Comparison of ENCODE assay signal across 8 cellular contexts in genomic region chr16:19523559-19524355, GRCh38. TPM values are rescaled to one million over a fixed set of nuclear protein-coding genes. Genes with fewer than 3 reads are reported as not detected.
DNase-seq lines count a peak whose midpoint lies in the region; ATAC-seq and TF ChIP-seq lines count a peak whose summit lies in the region.

Gene CCP110, plus strand, starts transcription at chr16:19523942. Its CDS starts 3,940 bp downstream, at chr16:19527882.

- peak; percentile 58 for ATAC-seq in GM19452 (IDR thresholded peaks at IDR 0.05; ENCODE audit: unreplicated experiment)

- peaks cover 2 to 9% (median 4%) of the 10 kb centered on the region in 4 donors for H3K36me3 ChIP-seq in liver (ENCODE audit: control insufficient read depth in 4 of 4, insufficient read depth in 3 of 4, low read depth in 1 of 4, low read length in 3 of 4)

- H3K4me1 ChIP-seq in liver (ENCODE audit: control insufficient read depth in 4 of 4, insufficient read depth in 4 of 4, low read length in 3 of 4), result peaks cover 0 to 20% (median 17%) of the 10 kb centered on the region in 4 donors

- H3K4me3 ChIP-seq in dorsolateral prefrontal cortex (peak within 1 kb of the TSS; percentile 57 to 100 (median 94)), liver (ENCODE audit: low read depth in 1 of 3, low read length in 3 of 3) (peak within 1 kb of the TSS; percentile 85 to 100 (median 92))

- H3K27ac ChIP-seq in dorsolateral prefrontal cortex (peak within 1 kb of the TSS; percentile 50 to 99 (median 93)), liver (ENCODE audit: low read depth in 1 of 2, low read length in 2 of 2) (peak within 1 kb of the TSS; percentile 54 to 67)

- H3K9me3 ChIP-seq in liver (ENCODE audit: control insufficient read depth in 4 of 4, low read length in 3 of 4), result no peaks in the 10 kb centered on the region

- H3K27ac Mint-ChIP-seq in activated CD4-positive, alpha-beta memory T cell treated with anti-CD3 and anti-CD28 coated beads for 36 hours, result peak within 1 kb of the TSS; percentile 78

- peak; percentile 97 for DNase-seq in CD1c-positive myeloid dendritic cell (ENCODE audit: extremely low spot score)
- DNase-seq in HK-2 (ENCODE audit: unreplicated experiment), result peak; percentile 89
- peak; percentile 92 for DNase-seq in NCI-H82 treated with DMSO at 0.1 percent for 48 hours (lab: John Stamatoyannopoulos, UW; ENCODE audit: unreplicated experiment)
- peak; percentile 98 for DNase-seq in activated CD4-positive, alpha-beta memory T cell treated with anti-CD3 and anti-CD28 coated beads for 36 hours
- DNase-seq in dorsolateral prefrontal cortex, result peak; percentile 99 to 100 (median 99)
- DNase-seq in stimulated activated CD4-positive, alpha-beta T cell treated with anti-CD3 and anti-CD28 coated beads, Interleukin-4, amount 100 ng/mL, for 1 hour, result peak; percentile 94

- H3K27me3 Mint-ChIP-seq in activated CD4-positive, alpha-beta memory T cell treated with anti-CD3 and anti-CD28 coated beads for 36 hours, result no peaks in the 10 kb centered on the region

- intact Hi-C loops in activated CD4-positive, alpha-beta memory T cell treated with anti-CD3 and anti-CD28 coated beads for 36 hours (cut with micrococcal nuclease), result loop anchor here (5.0 kb wide), 3 partner anchors 406 to 721 kb away; partner anchors contain the start of genes ARL6IP1 and COQ7
- intact Hi-C loops in dorsolateral prefrontal cortex (cut with DNase I), result loop anchor here in 1 of 2 donors (2.0 to 10.0 kb wide), 2 partner anchors 31 to 729 kb away; partner anchors contain the start of genes RPS15A and VPS35L

- H3K4me1 Mint-ChIP-seq in activated CD4-positive, alpha-beta memory T cell treated with anti-CD3 and anti-CD28 coated beads for 36 hours (ENCODE audit: low read depth), result peaks cover 31% of the 10 kb centered on the region

- peak within 1 kb of the TSS; percentile 89 for H3K4me3 Mint-ChIP-seq in activated CD4-positive, alpha-beta memory T cell treated with anti-CD3 and anti-CD28 coated beads for 36 hours

- POLR2A ChIA-PET in activated CD4-positive, alpha-beta memory T cell treated with anti-CD3 and anti-CD28 coated beads for 36 hours (lab: Charles Lee), result interaction anchor here (0.8 to 3.7 kb wide), 4 partner anchors 9 to 456 kb away, joined by 3 to 33 read pairs (median 3); partner anchors contain the start of genes COQ7 and VPS35L

- H3K9me3 Mint-ChIP-seq in activated CD4-positive, alpha-beta memory T cell treated with anti-CD3 and anti-CD28 coated beads for 36 hours, result no peaks in the 10 kb centered on the region

- WGBS in liver, result 1% methylated on average over 51 of the region's 51 CpGs

- H3K27me3 ChIP-seq in dorsolateral prefrontal cortex (no peaks in the 10 kb centered on the region), liver (ENCODE audit: control insufficient read depth in 4 of 4, insufficient read depth in 4 of 4, low read length in 3 of 4) (no peaks in the 10 kb centered on the region)

- H3K36me3 Mint-ChIP-seq in activated CD4-positive, alpha-beta memory T cell treated with anti-CD3 and anti-CD28 coated beads for 36 hours, result peaks cover 11% of the 10 kb centered on the region

- H3K9ac ChIP-seq in liver (ENCODE audit: low read depth in 1 of 2, low read length in 2 of 2), result peak within 1 kb of the TSS; percentile 32 to 72

- TF ChIP-seq CTCF in dorsolateral prefrontal cortex (IDR thresholded peaks at IDR 0.05 in 54 of 56, conservative IDR thresholded peaks at IDR 0.05 in 2 of 56; ENCODE audit: low read depth in 1 of 56, partially characterized antibody in 56 of 56), result peak in 36 of 56 donors; percentile 10 to 50 (median 22)
- TF ChIP-seq CTCF in liver (IDR thresholded peaks at IDR 0.05; ENCODE audit: low read depth, low read length, missing input control), result no peak

- CTCF ChIA-PET in activated CD4-positive, alpha-beta memory T cell treated with anti-CD3 and anti-CD28 coated beads for 36 hours (lab: Charles Lee), result interaction anchor here (0.6 to 4.1 kb wide), 6 partner anchors 18 to 451 kb away, joined by 3 to 35 read pairs (median 3); partner anchors contain the start of gene VPS35L

- peak in 1 of 2 donors; percentile 10 for TF ChIP-seq RAD21 in liver (IDR thresholded peaks at IDR 0.05)

TF ChIP-seq in liver, 16 proteins besides CTCF, POLR2A, EP300 and RAD21:
- TF ChIP-seq TAF1 (conservative IDR thresholded peaks at IDR 0.05) (peak; percentile 26), HNF4A (conservative IDR thresholded peaks at IDR 0.05) (no peak), SP1 (IDR thresholded peaks at IDR 0.05) (peak; percentile 65), EGR1 (IDR thresholded peaks at IDR 0.05; ENCODE audit: low read depth in 2 of 2) (no peak), YY1 (IDR thresholded peaks at IDR 0.05) (peak; percentile 96), FOXA2 (IDR thresholded peaks at IDR 0.05) (no peak), MAX (IDR thresholded peaks at IDR 0.05) (peak; percentile 68), ZBTB33 (IDR thresholded peaks at IDR 0.05) (peak; percentile 45), RXRA (IDR thresholded peaks at IDR 0.05) (peak in 1 of 2 donors; percentile 18), ATF3 (IDR thresholded peaks at IDR 0.05) (no peak), GABPA (IDR thresholded peaks at IDR 0.05 in 1 of 2, conservative IDR thresholded peaks at IDR 0.05 in 1 of 2) (peak; percentile 69 to 91)

RNA-seq across cellular contexts. Expression of gene CCP110, which starts in this region (rescaled TPM):
- 10 to 100 TPM; 21.7 to 26.3 TPM for total RNA-seq in activated CD4-positive, alpha-beta memory T cell treated with anti-CD3 and anti-CD28 coated beads for 36 hours
- 100 to 1,000 TPM in 50 of 120 experiments, 10 to 100 TPM in 70; 47.2 to 216 (median 93.1) TPM for total RNA-seq in dorsolateral prefrontal cortex
- total RNA-seq in liver, result 10 to 100 TPM in 1 of 2 donors, 1 to 10 TPM in 1; 8.2 to 25.0 TPM
- polyA plus RNA-seq in liver, result 1 to 10 TPM; 1.8 to 2.8 TPM

Comparison
In these comparisons a context has a peak if more than half of its experiments do, and no peak if none do; other contexts are left out.
1. Peak in every context shown above with its lines: DNase-seq, ATAC-seq, H3K4me3 ChIP-seq and H3K27ac ChIP-seq.